Comparison of ENCODE assay signal across 19 cellular contexts in genomic region chr7:48481235-48481634, GRCh38.
"Had no signal": no experiment of that assay in that cellular context is flagged by ENCODE, and none has a peak within 500 bp of the region (broad histone marks: within the 10 kb centered on the region; RNA-seq: fewer than 3 reads in every experiment).

No MANE protein-coding gene starts in this region.

- H3K36me3 Mint-ChIP-seq: T-cell had no signal

- H3K4me1 Mint-ChIP-seq: T-cell had no signal

- DNase-seq: KBM-7, MV-4-11, NCI-H1048, NCI-H1105, NCI-H1417, NCI-H1436 treated with DMSO at 0.1 percent for 48 hours, NCI-H1694, NCI-H187 treated with DMSO at 0.1 percent for 48 hours, NCI-H2081, NCI-H2107, NCI-H2227 treated with DMSO at 0.1 percent for 48 hours, NCI-H524 treated with DMSO at 0.1 percent for 48 hours, NCI-H69, NCI-H774, SHP77, SK-N-SH, SW 1271, T-cell had no signal

- H3K27ac Mint-ChIP-seq: T-cell had no signal

- H3K27me3 Mint-ChIP-seq: T-cell had no signal

- ATAC-seq: Panc1, T-cell had no signal

- H3K4me3 Mint-ChIP-seq: T-cell had no signal
